ENCODE assay signal across 11 cellular contexts in genomic region chr17:19673515-19674118, GRCh38. TPM values are rescaled to one million over a fixed set of nuclear protein-coding genes. Genes with fewer than 3 reads are reported as not detected.
"Had no signal": no experiment of that assay in that cellular context is flagged by ENCODE, and none has a peak within 500 bp of the region (broad histone marks: within the 10 kb centered on the region; RNA-seq: fewer than 3 reads in every experiment).

No MANE protein-coding gene starts in this region.

RNA-seq across cellular contexts. Expression of gene SLC47A2, which starts 42.8 kb away (rescaled TPM):
- total RNA-seq: dermis microvascular lymphatic vessel endothelial cell; fibroblast of villous mesenchyme; glomerular endothelial cell; left ventricle myocardium inferior; lung microvascular endothelial cell; mesothelial cell of epicardium; natural killer cell treated with Interleukin-12 subunit alpha and Interleukin-12 subunit beta and Interleukin-15 and Interleukin-18, amount 100 ng/mL, for 72 hours; right cardiac atrium; sigmoid colon; skeletal muscle tissue; spleen had no signal
- polyA plus RNA-seq: right cardiac atrium had no signal
